In the genomic region with DNA sequence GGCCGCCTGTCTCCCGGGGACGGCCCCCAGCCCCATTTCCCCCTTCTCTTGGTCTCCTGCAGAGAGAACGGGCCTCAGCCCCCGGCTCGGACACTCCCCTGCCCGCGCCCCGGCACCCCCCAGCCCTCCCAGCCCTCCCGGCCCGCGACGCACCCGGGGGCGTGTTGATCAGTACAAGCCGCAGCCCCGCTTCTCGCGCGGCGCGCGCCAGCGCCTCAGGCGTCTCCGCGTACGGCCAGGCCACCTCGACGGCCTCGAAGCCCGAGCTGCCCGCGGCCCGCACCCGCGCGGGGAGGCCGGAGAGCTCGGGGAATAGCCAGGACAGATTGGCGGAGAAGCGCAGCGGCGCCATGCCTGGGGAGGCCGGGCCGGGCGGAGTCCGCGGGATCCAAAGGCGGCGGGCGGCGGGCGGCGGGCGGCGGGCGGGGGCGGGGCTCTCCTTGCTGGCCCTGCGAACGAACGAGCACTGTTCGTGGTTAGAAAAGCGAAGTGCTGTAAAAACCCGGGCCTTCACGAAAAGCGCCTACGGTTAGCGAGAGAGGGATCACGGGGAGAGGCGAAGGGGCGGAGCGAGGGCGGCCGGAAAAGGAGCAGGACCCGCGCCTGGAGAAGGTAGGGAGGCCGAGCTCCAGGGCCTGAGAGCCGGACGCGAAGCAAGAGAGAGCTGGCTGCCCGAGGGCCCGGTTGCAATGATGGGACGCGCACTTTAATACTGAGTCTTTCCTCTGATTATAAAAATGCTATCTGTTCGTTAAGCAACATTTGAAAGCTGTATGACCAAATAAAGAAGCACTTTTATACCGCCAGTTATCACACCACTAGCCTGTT, we compare ENCODE assay signal across 8 cellular contexts. TPM values are rescaled to one million over a fixed set of nuclear protein-coding genes. Genes with fewer than 3 reads are reported as not detected.
DNase-seq lines count a peak whose midpoint lies in the region; ATAC-seq and TF ChIP-seq lines count a peak whose summit lies in the region.

A gene with protein sequence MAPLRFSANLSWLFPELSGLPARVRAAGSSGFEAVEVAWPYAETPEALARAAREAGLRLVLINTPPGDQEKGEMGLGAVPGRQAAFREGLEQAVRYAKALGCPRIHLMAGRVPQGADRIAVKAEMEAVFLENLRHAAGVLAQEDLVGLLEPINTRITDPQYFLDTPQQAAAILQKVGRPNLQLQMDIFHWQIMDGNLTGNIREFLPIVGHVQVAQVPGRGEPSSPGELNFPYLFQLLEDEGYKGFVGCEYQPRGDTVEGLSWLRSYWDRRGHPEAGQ (minus strand): TSS at position 490 of the 828 bp plus-strand sequence. CDS start 138 bp downstream, at position 352.

- H4K91ac ChIP-seq in mesenchymal stem cell (ENCODE audit: low read length), result peak within 1 kb of the TSS; percentile 83

- peaks cover 29% of the 10 kb centered on the region for H3K27me3 Mint-ChIP-seq in CD8-positive, alpha-beta T cell (ENCODE audit: low read depth)
- H3K27me3 Mint-ChIP-seq in activated CD8-positive, alpha-beta memory T cell treated with anti-CD3 and anti-CD28 coated beads, Interleukin-2, amount 10 ng/mL, durations not matched to agents 7 days and 5 days, result peaks cover 40% of the 10 kb centered on the region
- peaks cover 19% of the 10 kb centered on the region for H3K27me3 Mint-ChIP-seq in endodermal cell (ENCODE audit: insufficient read depth)

- H3K27me3 ChIP-seq in CD8-positive, alpha-beta T cell (ENCODE audit: insufficient read depth, low read length), result no peaks in the 10 kb centered on the region
- H3K27me3 ChIP-seq in endodermal cell (ENCODE audit: control insufficient read depth, insufficient read depth, low read length, poor library complexity, severe bottlenecking) (no peaks in the 10 kb centered on the region), mesenchymal stem cell (ENCODE audit: control insufficient read depth in 1 of 2, insufficient read depth in 1 of 2, low read length in 2 of 2) (no peaks in the 10 kb centered on the region)

- 4 to 9% methylated on average over 23 to 87 of the region's 87 CpGs for WGBS in endodermal cell (ENCODE audit: insufficient coverage in 1 of 2, insufficient read length in 1 of 2), 2 experiments
- WGBS in mesenchymal stem cell, result under 1% methylated on average over 46 of the region's 87 CpGs

- peaks cover 8% of the 10 kb centered on the region for H3K4me1 ChIP-seq in CD8-positive, alpha-beta T cell (ENCODE audit: insufficient read depth, low read length)
- H3K4me1 ChIP-seq in endodermal cell (ENCODE audit: control insufficient read depth, insufficient read depth, low read length) (no peaks in the 10 kb centered on the region), mesenchymal stem cell (ENCODE audit: control insufficient read depth, insufficient read depth, low read depth, low read length) (peaks cover 16% of the 10 kb centered on the region)

- H3K27ac ChIP-seq in CD8-positive, alpha-beta T cell (ENCODE audit: low read depth, low read length), result peak within 1 kb of the TSS; percentile 34
- H3K27ac ChIP-seq in endodermal cell (ENCODE audit: low read depth, low read length) (peak within 1 kb of the TSS; percentile 26), mesenchymal stem cell (ENCODE audit: low read length, poor library complexity, severe bottlenecking) (peak within 1 kb of the TSS; percentile 85)

- peaks cover 23% of the 10 kb centered on the region for H3K4me1 Mint-ChIP-seq in CD8-positive, alpha-beta T cell (ENCODE audit: low read depth)
- peaks cover 11% of the 10 kb centered on the region for H3K4me1 Mint-ChIP-seq in activated CD8-positive, alpha-beta memory T cell treated with anti-CD3 and anti-CD28 coated beads, Interleukin-2, amount 10 ng/mL, durations not matched to agents 7 days and 5 days
- H3K4me1 Mint-ChIP-seq in endodermal cell, result peaks cover 32% of the 10 kb centered on the region

- H3K18ac ChIP-seq in mesenchymal stem cell (ENCODE audit: low read depth in 1 of 2, low read length in 2 of 2), result peak within 1 kb of the TSS; percentile 86 to 92

- peak within 1 kb of the TSS in 1 of 2 experiments; percentile 14 for H3K23ac ChIP-seq in mesenchymal stem cell (ENCODE audit: low read length in 2 of 2)

- H2BK5ac ChIP-seq in mesenchymal stem cell (ENCODE audit: low read depth, low read length, poor library complexity, severe bottlenecking), result peak within 1 kb of the TSS; percentile 51

- H2BK15ac ChIP-seq in mesenchymal stem cell (ENCODE audit: low read depth, poor library complexity, severe bottlenecking), result peak within 1 kb of the TSS; percentile 50

- H3K36me3 Mint-ChIP-seq in CD8-positive, alpha-beta T cell, result peaks cover 34% of the 10 kb centered on the region
- peaks cover 13% of the 10 kb centered on the region for H3K36me3 Mint-ChIP-seq in activated CD8-positive, alpha-beta memory T cell treated with anti-CD3 and anti-CD28 coated beads, Interleukin-2, amount 10 ng/mL, durations not matched to agents 7 days and 5 days
- peaks cover 41% of the 10 kb centered on the region for H3K36me3 Mint-ChIP-seq in endodermal cell (ENCODE audit: low read depth)

- CTCF ChIA-PET in CD8-positive, alpha-beta T cell (lab: Charles Lee), result no interaction called here
- CTCF ChIA-PET in activated CD8-positive, alpha-beta memory T cell treated with anti-CD3 and anti-CD28 coated beads, Interleukin-2, amount 10 ng/mL, durations not matched to agents 7 days and 5 days (lab: Charles Lee), result interaction anchor here (0.8 to 1.8 kb wide), 3 partner anchors 39 to 492 kb away, joined by 3 to 5 read pairs (median 3); no protein-coding TSS in a partner anchor

- POLR2A ChIA-PET in CD8-positive, alpha-beta T cell (lab: Charles Lee), result interaction anchor here (1.4 to 2.2 kb wide), 3 partner anchors 10 to 64 kb away, joined by 3 to 8 read pairs (median 6); a partner anchor contains a TSS

- peak within 1 kb of the TSS in 1 of 2 experiments; percentile 88 for H3K14ac ChIP-seq in mesenchymal stem cell (ENCODE audit: low read length in 2 of 2)

- intact Hi-C loops in CD8-positive, alpha-beta T cell (cut with DNase I, micrococcal nuclease), result no loop called here

- peak within 1 kb of the TSS; percentile 56 for H2AFZ ChIP-seq in mesenchymal stem cell (ENCODE audit: low read depth, low read length)

- peak within 1 kb of the TSS; percentile 46 for H3K4me3 ChIP-seq in CD8-positive, alpha-beta T cell (ENCODE audit: low read depth, low read length)
- peak within 1 kb of the TSS; percentile 67 for H3K4me3 ChIP-seq in endodermal cell (ENCODE audit: low read length)
- H3K4me3 ChIP-seq in mesenchymal stem cell (ENCODE audit: insufficient read depth in 1 of 2, low read depth in 1 of 2, low read length in 2 of 2), result peak within 1 kb of the TSS; percentile 70 to 78

- H3K9ac ChIP-seq in endodermal cell (ENCODE audit: extremely low read depth, low read length, poor library complexity, severe bottlenecking) (peak within 1 kb of the TSS; percentile 15), mesenchymal stem cell (ENCODE audit: low read length) (peak within 1 kb of the TSS; percentile 88)

- H3K4me3 Mint-ChIP-seq in CD8-positive, alpha-beta T cell, result peak within 1 kb of the TSS; percentile 90
- H3K4me3 Mint-ChIP-seq in activated CD8-positive, alpha-beta memory T cell treated with anti-CD3 and anti-CD28 coated beads, Interleukin-2, amount 10 ng/mL, durations not matched to agents 7 days and 5 days, result peak within 1 kb of the TSS; percentile 79
- peak within 1 kb of the TSS; percentile 74 for H3K4me3 Mint-ChIP-seq in endodermal cell

- no peaks in the 10 kb centered on the region for H3K9me3 Mint-ChIP-seq in CD8-positive, alpha-beta T cell
- no peaks in the 10 kb centered on the region for H3K9me3 Mint-ChIP-seq in activated CD8-positive, alpha-beta memory T cell treated with anti-CD3 and anti-CD28 coated beads, Interleukin-2, amount 10 ng/mL, durations not matched to agents 7 days and 5 days (ENCODE audit: low read depth)
- H3K9me3 Mint-ChIP-seq in endodermal cell, result no peaks in the 10 kb centered on the region

- peak within 1 kb of the TSS; percentile 88 for H3K27ac Mint-ChIP-seq in CD8-positive, alpha-beta T cell
- H3K27ac Mint-ChIP-seq in activated CD8-positive, alpha-beta memory T cell treated with anti-CD3 and anti-CD28 coated beads, Interleukin-2, amount 10 ng/mL, durations not matched to agents 7 days and 5 days, result peak within 1 kb of the TSS; percentile 78
- H3K27ac Mint-ChIP-seq in endodermal cell, result peak within 1 kb of the TSS; percentile 93

- peak; percentile 9 to 74 (median 52) for DNase-seq in CD8-positive, alpha-beta T cell
- peak; percentile 94 for DNase-seq in NCI-H774 (lab: John Stamatoyannopoulos, UW)
- DNase-seq in activated CD8-positive, alpha-beta memory T cell treated with anti-CD3 and anti-CD28 coated beads, Interleukin-2, amount 10 ng/mL, durations not matched to agents 7 days and 5 days, result peak; percentile 79
- DNase-seq in endodermal cell, result peak; percentile 94
- DNase-seq in mesenchymal stem cell, result peak; percentile 93
- DNase-seq in stimulated activated CD8-positive, alpha-beta memory T cell treated with anti-CD3 and anti-CD28 coated beads, Interleukin-12 subunit alpha, Interleukin-12 subunit beta, amount 100 ng/mL, for 24 hours (ENCODE audit: extremely low read depth), result peak; percentile 32

- peaks cover 8% of the 10 kb centered on the region for H3K36me3 ChIP-seq in CD8-positive, alpha-beta T cell (ENCODE audit: insufficient read depth, low read length)
- H3K36me3 ChIP-seq in endodermal cell (ENCODE audit: control insufficient read depth, insufficient read depth, low read length), result peaks cover 33% of the 10 kb centered on the region
- H3K36me3 ChIP-seq in mesenchymal stem cell (ENCODE audit: control insufficient read depth in 1 of 2, insufficient read depth in 2 of 2, low read depth in 1 of 2, low read length in 2 of 2), result peaks cover 37 to 38% of the 10 kb centered on the region in 2 experiments

- peak within 1 kb of the TSS; percentile 35 for H2AK5ac ChIP-seq in mesenchymal stem cell (ENCODE audit: low read length, severe bottlenecking)

- H3K79me1 ChIP-seq in mesenchymal stem cell (replicated peaks; ENCODE audit: low read length, poor library complexity, severe bottlenecking), result peaks cover 13% of the 10 kb centered on the region

- peak within 1 kb of the TSS; percentile 60 to 94 for H3K4ac ChIP-seq in mesenchymal stem cell (ENCODE audit: low read depth in 1 of 2, low read length in 2 of 2)

- H3K9me3 ChIP-seq in CD8-positive, alpha-beta T cell (ENCODE audit: low read length), result no peaks in the 10 kb centered on the region
- H3K9me3 ChIP-seq in endodermal cell (ENCODE audit: control insufficient read depth, low read length) (no peaks in the 10 kb centered on the region), mesenchymal stem cell (ENCODE audit: control insufficient read depth, low read length) (no peaks in the 10 kb centered on the region)

- no peak for TF ChIP-seq CTCF in CD8-positive, alpha-beta T cell (IDR thresholded peaks at IDR 0.05)
- TF ChIP-seq CTCF in endodermal cell (conservative IDR thresholded peaks at IDR 0.05), result no peak

- peak within 1 kb of the TSS; percentile 89 for H4K8ac ChIP-seq in mesenchymal stem cell (ENCODE audit: low read length)

- peak; percentile 73 for ATAC-seq in CD8-positive, alpha-beta T cell
- ATAC-seq in HG03025 (IDR thresholded peaks at IDR 0.05; ENCODE audit: low FRiP score, unreplicated experiment) (peak; percentile 54), HG03159 (IDR thresholded peaks at IDR 0.05; ENCODE audit: unreplicated experiment) (no peak)
- peak; percentile 66 for ATAC-seq in activated CD8-positive, alpha-beta memory T cell treated with anti-CD3 and anti-CD28 coated beads, Interleukin-2, amount 10 ng/mL, durations not matched to agents 7 days and 5 days

- peak within 1 kb of the TSS; percentile 70 for H3K4me2 ChIP-seq in mesenchymal stem cell (ENCODE audit: low read length, poor library complexity, severe bottlenecking)

- peak within 1 kb of the TSS; percentile 28 to 29 for H2BK12ac ChIP-seq in mesenchymal stem cell (ENCODE audit: low read length in 2 of 2)

- peak within 1 kb of the TSS; percentile 80 for H2BK120ac ChIP-seq in mesenchymal stem cell (ENCODE audit: low read depth, low read length)

RNA-seq across cellular contexts. Expression of the gene that starts here (rescaled TPM):
- total RNA-seq in CD8-positive, alpha-beta T cell, result 10 to 100 TPM in 1 of 2 experiments, 1 to 10 TPM in 1; 9.4 to 10.3 TPM
- 1 to 10 TPM; 7.1 to 8.0 TPM for total RNA-seq in activated CD8-positive, alpha-beta memory T cell treated with anti-CD3 and anti-CD28 coated beads, Interleukin-2, amount 10 ng/mL, durations not matched to agents 7 days and 5 days
- 10 to 100 TPM; 34.4 to 34.8 TPM for total RNA-seq in endodermal cell
- 29.7 TPM for polyA plus RNA-seq in endodermal cell (2013, experiment 1 of 2)
- 25.6 TPM for polyA plus RNA-seq in endodermal cell (2013, experiment 2 of 2)
- polyA plus RNA-seq in mesenchymal stem cell (2013, experiment 1 of 2), result 20.4 TPM
- polyA plus RNA-seq in mesenchymal stem cell (2013, experiment 2 of 2), result 19.0 TPM

Comparison
In these comparisons a context has a peak if more than half of its experiments do, and no peak if none do; other contexts are left out.
1. DNase-seq: peak in every context shown above with its lines; median percentile 94 in NCI-H774; 94 in endodermal cell; 93 in mesenchymal stem cell; 79 in activated CD8-positive, alpha-beta memory T cell treated with anti-CD3 and anti-CD28 coated beads, Interleukin-2, amount 10 ng/mL, durations not matched to agents 7 days and 5 days; 52 in CD8-positive, alpha-beta T cell; 32 in stimulated activated CD8-positive, alpha-beta memory T cell treated with anti-CD3 and anti-CD28 coated beads, Interleukin-12 subunit alpha, Interleukin-12 subunit beta, amount 100 ng/mL, for 24 hours.
2. H3K27ac ChIP-seq: peak in every context shown above with its lines; median percentile 85 in mesenchymal stem cell; 34 in CD8-positive, alpha-beta T cell; 26 in endodermal cell.